ENCODE assay signal across 24 cellular contexts in genomic region chr4:164997941-164998340, GRCh38. TPM values are rescaled to one million over a fixed set of nuclear protein-coding genes. Genes with fewer than 3 reads are reported as not detected.
"Had no signal": no experiment of that assay in that cellular context is flagged by ENCODE, and none has a peak within 500 bp of the region (broad histone marks: within the 10 kb centered on the region; RNA-seq: fewer than 3 reads in every experiment).

No MANE protein-coding gene starts in this region.

- DNase-seq: activated naive CD4-positive, alpha-beta T cell treated with anti-CD3 and anti-CD28 coated beads for 36 hours; activated naive CD8-positive, alpha-beta T cell treated with anti-CD3 and anti-CD28 coated beads, Interleukin-2, amount 50 U/mL, for 24 hours; activated T-cell treated with anti-CD3 and anti-CD28 coated beads for 4 hours; immature natural killer cell; left cardiac atrium; lower lobe of right lung; psoas muscle; right lobe of liver; stimulated activated naive CD8-positive, alpha-beta T cell treated with anti-CD3 and anti-CD28 coated beads, Interleukin-15, amount 100 ng/mL, for 72 hours; T-helper 9 cell had no signal

- H3K27me3 ChIP-seq: ascending aorta, right lobe of liver had no signal

- ATAC-seq: activated CD4-positive, CD25-positive, alpha-beta regulatory T cell treated with anti-CD3 and anti-CD28 coated beads, Interleukin-2, amount 50 U/mL, for 24 hours; activated naive CD8-positive, alpha-beta T cell treated with anti-CD3 and anti-CD28 coated beads, Interleukin-2, amount 50 U/mL, for 24 hours; activated T-helper 17 cell treated with anti-CD3 and anti-CD28 coated beads, Interleukin-2, amount 50 U/mL, for 72 hours; esophagus mucosa; left cardiac atrium; lower lobe of right lung; psoas muscle; right lobe of liver; stimulated activated naive CD8-positive, alpha-beta T cell treated with anti-CD3 and anti-CD28 coated beads, Interleukin-15, amount 100 ng/mL, for 72 hours had no signal

- H3K27ac ChIP-seq: ascending aorta, lower lobe of right lung, psoas muscle, right lobe of liver had no signal

- H3K4me3 ChIP-seq: ascending aorta, lower lobe of right lung, psoas muscle, right lobe of liver, smooth muscle cell had no signal

- H3K4me1 ChIP-seq: ascending aorta, lower lobe of right lung, psoas muscle, right lobe of liver had no signal

- H3K36me3 ChIP-seq: ascending aorta, lower lobe of right lung, right lobe of liver had no signal

- H3K9me3 ChIP-seq: ascending aorta, lower lobe of right lung, psoas muscle, right lobe of liver had no signal

- FAIRE-seq: bronchial epithelial cell, urothelium cell line had no signal

RNA-seq across cellular contexts. Expression of gene TRIM61, which starts 20.5 kb away (rescaled TPM):
- total RNA-seq: ascending aorta, esophagus mucosa, glomerular endothelial cell, myocyte, smooth muscle cell had no signal
- polyA plus RNA-seq: smooth muscle cell had no signal

RNA-seq across cellular contexts. Expression of gene TRIM60, which starts 33.9 kb away (rescaled TPM):
- total RNA-seq: activated CD8-positive, alpha-beta memory T cell treated with anti-CD3 and anti-CD28 coated beads for 36 hours; activated naive CD4-positive, alpha-beta T cell treated with anti-CD3 and anti-CD28 coated beads for 36 hours; activated T-helper 17 cell treated with anti-CD3 and anti-CD28 coated beads, Interleukin-2, amount 50 U/mL, for 72 hours; ascending aorta; bronchial epithelial cell; esophagus mucosa; glomerular endothelial cell; left cardiac atrium; lower lobe of right lung; mesothelial cell of epicardium; myocyte; neural crest cell; osteoblast; psoas muscle; right lobe of liver; smooth muscle cell had no signal
- polyA plus RNA-seq: immature natural killer cell, psoas muscle, smooth muscle cell, thymus had no signal

RNA-seq across cellular contexts. Expression of gene TRIM75, which starts 55.7 kb away (rescaled TPM):
- total RNA-seq: activated CD8-positive, alpha-beta memory T cell treated with anti-CD3 and anti-CD28 coated beads for 36 hours; activated naive CD4-positive, alpha-beta T cell treated with anti-CD3 and anti-CD28 coated beads for 36 hours; activated T-helper 17 cell treated with anti-CD3 and anti-CD28 coated beads, Interleukin-2, amount 50 U/mL, for 72 hours; ascending aorta; bronchial epithelial cell; esophagus mucosa; glomerular endothelial cell; left cardiac atrium; lower lobe of right lung; mesothelial cell of epicardium; myocyte; neural crest cell; osteoblast; psoas muscle; right lobe of liver; smooth muscle cell had no signal
- polyA plus RNA-seq: immature natural killer cell, psoas muscle, smooth muscle cell had no signal
